ENCODE assay signal across 32 cellular contexts in genomic region chr12:125061229-125061628, GRCh38.
"Had no signal": no experiment of that assay in that cellular context is flagged by ENCODE, and none has a peak within 500 bp of the region (broad histone marks: within the 10 kb centered on the region; RNA-seq: fewer than 3 reads in every experiment).

No MANE protein-coding gene starts in this region.

- DNase-seq: activated effector memory CD4-positive, alpha-beta T cell treated with anti-CD3 and anti-CD28 coated beads, Interleukin-2, amount 50 U/mL, for 16 hours; activated effector memory CD4-positive, alpha-beta T cell treated with Interleukin-2 at 50 U/mL for 16 hours; activated gamma-delta T cell; activated gamma-delta T cell treated with Interleukin-2 at 50 U/mL for 16 hours; activated naive CD4-positive, alpha-beta T cell; activated naive CD4-positive, alpha-beta T cell treated with anti-CD3 and anti-CD28 coated beads for 36 hours; activated naive CD4-positive, alpha-beta T cell treated with anti-CD3 and anti-CD28 coated beads, Interleukin-2, amount 10 ng/mL, durations not matched to agents 7 days and 5 days; activated naive CD4-positive, alpha-beta T cell treated with anti-CD3 and anti-CD28 coated beads, Interleukin-2, amount 50 U/mL, for 16 hours; activated naive CD4-positive, alpha-beta T cell treated with Interleukin-2 at 50 U/mL for 16 hours; activated naive CD8-positive, alpha-beta T cell treated with anti-CD3 and anti-CD28 coated beads for 36 hours; activated naive CD8-positive, alpha-beta T cell treated with anti-CD3 and anti-CD28 coated beads, Interleukin-2, amount 10 ng/mL, durations not matched to agents 7 days and 5 days; activated naive CD8-positive, alpha-beta T cell treated with anti-CD3 and anti-CD28 coated beads, Interleukin-2, amount 50 U/mL, for 24 hours; activated T-cell treated with anti-CD3 and anti-CD28 coated beads, Interleukin-2, amount 50 U/mL, for 4 hours; activated T-cell treated with anti-CD3 and anti-CD28 coated beads, Interleukin-2, amount 50 U/mL, for 48 hours; activated T-cell treated with anti-CD3 and anti-CD28 coated beads, Interleukin-2, amount 50 U/mL, for 72 hours; adrenal gland; amniotic stem cell; amygdala; anterior cingulate cortex; aorta; body of pancreas; brain microvascular endothelial cell; caudate nucleus; central memory CD4-positive, alpha-beta T cell; cerebellar nuclear complex had no signal

- H3K4me3 ChIP-seq: adrenal gland, ascending aorta, body of pancreas, breast epithelium, cardiac muscle cell had no signal

- H3K9me3 ChIP-seq: ascending aorta, body of pancreas, breast epithelium had no signal

- H3K27ac ChIP-seq: adrenal gland, ascending aorta, body of pancreas, brain microvascular endothelial cell, breast epithelium, cardiac muscle cell had no signal

- H3K36me3 ChIP-seq: adrenal gland, ascending aorta, brain microvascular endothelial cell, breast epithelium, cardiac muscle cell had no signal

- H3K27me3 ChIP-seq: adrenal gland, ascending aorta, body of pancreas, brain microvascular endothelial cell, breast epithelium, cardiac muscle cell had no signal

- FAIRE-seq: astrocyte, bronchial epithelial cell had no signal

- ATAC-seq: activated naive CD4-positive, alpha-beta T cell treated with anti-CD3 and anti-CD28 coated beads, Interleukin-2, amount 50 U/mL, for 72 hours; activated naive CD8-positive, alpha-beta T cell treated with anti-CD3 and anti-CD28 coated beads, Interleukin-2, amount 50 U/mL, for 24 hours; activated T-cell treated with anti-CD3 and anti-CD28 coated beads, Interleukin-2, amount 50 U/mL, for 4 hours; activated T-cell treated with anti-CD3 and anti-CD28 coated beads, Interleukin-2, amount 50 U/mL, for 72 hours; activated T-helper 17 cell treated with anti-CD3 and anti-CD28 coated beads, Interleukin-2, amount 50 U/mL, for 72 hours; body of pancreas had no signal
